Comparison of ENCODE assay signal across 8 cellular contexts in the genomic region with DNA sequence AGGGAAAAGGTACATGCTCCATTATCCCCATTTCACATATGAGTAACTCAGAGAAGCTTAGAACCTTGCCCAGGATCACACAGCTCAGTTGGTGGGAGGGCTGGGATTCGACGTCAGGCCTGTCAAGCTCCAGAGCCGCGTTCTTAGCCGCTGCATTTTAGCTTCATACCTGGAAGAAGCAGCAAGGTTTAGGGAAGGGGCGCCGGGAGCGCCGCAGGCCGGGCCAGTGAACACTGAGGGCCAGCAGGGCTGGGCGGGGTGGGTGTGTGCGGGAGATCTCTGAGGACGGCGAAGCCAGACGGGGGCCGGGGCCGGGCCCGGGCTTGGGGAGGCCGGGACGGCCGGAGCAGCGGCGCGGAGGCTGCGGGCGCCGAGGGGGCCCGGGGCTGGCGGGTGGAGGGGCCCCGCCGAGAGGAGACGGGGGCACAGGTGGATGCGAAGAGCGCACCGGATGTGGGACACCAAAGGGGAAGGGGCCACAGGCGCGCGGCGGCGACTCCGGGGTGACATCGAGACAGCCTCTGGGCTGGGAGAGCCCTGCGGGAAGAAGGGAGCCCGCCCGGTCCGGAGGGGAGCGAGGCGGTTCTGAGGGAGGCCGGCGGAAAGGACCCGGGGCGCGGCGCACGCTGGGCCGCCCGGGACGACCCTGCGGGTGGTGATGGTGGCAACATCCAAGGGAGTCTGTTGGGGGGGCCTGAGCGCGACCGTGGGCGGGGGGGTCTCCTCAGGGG. TPM values are rescaled to one million over a fixed set of nuclear protein-coding genes. Genes with fewer than 3 reads are reported as not detected.
A peak's percentile ranks its signal among the peaks of the same experiment; 100 is the strongest.
DNase-seq lines count a peak whose midpoint lies in the region; ATAC-seq lines count a peak whose summit lies in the region.

No MANE protein-coding gene starts in this region.

- peak overlapping the region; percentile 76 for H3K9ac ChIP-seq in iPS-15b (ENCODE audit: low read depth, low read length)

- ATAC-seq in HG02943 (IDR thresholded peaks at IDR 0.05; ENCODE audit: low read depth, unreplicated experiment), result peak; percentile 28

- peak; percentile 58 for DNase-seq in DMS 273 (lab: John Stamatoyannopoulos, UW; ENCODE audit: unreplicated experiment)
- no peak for DNase-seq in DMS 273 treated with DMSO at 0.1 percent for 48 hours (lab: John Stamatoyannopoulos, UW)
- DNase-seq in SJCRH30, result peak in 1 of 2 experiments; percentile 40
- DNase-seq in stimulated activated CD4-positive, alpha-beta T cell treated with anti-CD3 and anti-CD28 coated beads, Interleukin-15, amount 100 ng/mL, for 48 hours (ENCODE audit: low read depth in 2 of 2), result peak; percentile 19 to 27
- DNase-seq in SIG-M5 treated with dmso at 0.1 percent for 504 hours (lab: John Stamatoyannopoulos, UW; ENCODE audit: unreplicated experiment), result no peak

- H3K36me3 ChIP-seq in SJCRH30, result peaks cover 14% of the 10 kb centered on the region; the same call in 1 of the 2 replicates
- H3K36me3 ChIP-seq in iPS-15b (ENCODE audit: control insufficient read depth, insufficient read depth, low read length), result peaks cover 15% of the 10 kb centered on the region

- H3K27ac ChIP-seq in SJCRH30 (peak overlapping the region; percentile 54; the same call in 1 of the 2 replicates), adipose tissue (ENCODE audit: low read depth, low read length) (peak overlapping the region; percentile 83)

- H3K4me3 ChIP-seq in SJCRH30 (peak overlapping the region; percentile 93), iPS-15b (ENCODE audit: low read depth, low read length) (peak overlapping the region; percentile 67)

- H3K4me1 ChIP-seq in SJCRH30 (peaks cover 18% of the 10 kb centered on the region), iPS-15b (ENCODE audit: control insufficient read depth, insufficient read depth, low read length) (peaks cover 3% of the 10 kb centered on the region)

- H3K27me3 ChIP-seq in SJCRH30, result no peaks in the 10 kb centered on the region
- H3K27me3 ChIP-seq in iPS-15b (ENCODE audit: control insufficient read depth, insufficient read depth, low read length), result no peaks in the 10 kb centered on the region

- H3K9me3 ChIP-seq in SJCRH30 (replicated peaks) (no peaks in the 10 kb centered on the region), iPS-15b (ENCODE audit: control insufficient read depth, insufficient read depth, low read length) (no peaks in the 10 kb centered on the region)

- WGBS in adipose tissue, 3 donors, result 1% methylated on average over 40 to 63 of the region's 63 CpGs

RNA-seq across cellular contexts. Expression of gene NDST2, which starts 0.5 kb away (rescaled TPM):
- total RNA-seq in SJCRH30 (2014; rRNA removed; shearing (Covaris generic)), result 19.6 and 24.5 TPM in 2 replicates
- 10 to 100 TPM in 1 of 3 donors, 1 to 10 TPM in 2; 7.8 to 22.6 (median 8.3) TPM for polyA plus RNA-seq in adipose tissue

RNA-seq across cellular contexts. Expression of gene ZSWIM8, which starts 25.5 kb away (rescaled TPM):
- 36.5 and 41.1 TPM in 2 replicates for total RNA-seq in SJCRH30 (2014; rRNA removed; shearing (Covaris generic))
- 10 to 100 TPM; 47.1 to 86.5 (median 65.1) TPM for polyA plus RNA-seq in adipose tissue

RNA-seq across cellular contexts. Expression of gene CHCHD1, which starts 29.1 kb away (rescaled TPM):
- total RNA-seq in SJCRH30 (2014; rRNA removed; shearing (Covaris generic)), result 78.2 and 79.1 TPM in 2 replicates
- 10 to 100 TPM; 24.0 to 53.3 (median 47.1) TPM for polyA plus RNA-seq in adipose tissue

Comparison
In these comparisons a context has a peak if more than half of its experiments do, and no peak if none do; other contexts are left out.
1. DNase-seq: peak in DMS 273 (single experiment) and stimulated activated CD4-positive, alpha-beta T cell treated with anti-CD3 and anti-CD28 coated beads, Interleukin-15, amount 100 ng/mL, for 48 hours (2 of 2); none in DMS 273 treated with DMSO at 0.1 percent for 48 hours (single experiment) and SIG-M5 treated with dmso at 0.1 percent for 504 hours (single experiment).